ENCODE assay signal across 22 cellular contexts in genomic region chr3:195107593-195107992, GRCh38.
"Had no signal": no experiment of that assay in that cellular context is flagged by ENCODE, and none has a peak within 500 bp of the region (broad histone marks: within the 10 kb centered on the region; RNA-seq: fewer than 3 reads in every experiment).

No MANE protein-coding gene starts in this region.

- DNase-seq: activated gamma-delta T cell treated with Interleukin-2 at 50 U/mL for 16 hours; activated T-cell treated with anti-CD3 and anti-CD28 coated beads, Interleukin-2, amount 50 U/mL, for 1 hour; adrenal gland; brain microvascular endothelial cell; central memory CD4-positive, alpha-beta T cell; dermis blood vessel endothelial cell; effector CD8-positive, alpha-beta T cell; hippocampal formation; naive B cell; pancreas; SK-N-SH; stimulated activated CD4-positive, alpha-beta T cell treated with anti-CD3 and anti-CD28 coated beads, Interleukin-15, amount 100 ng/mL, for 24 hours; stimulated activated CD4-positive, alpha-beta T cell treated with anti-CD3 and anti-CD28 coated beads, Interleukin-2, amount 100 ng/mL, for 48 hours; stimulated activated CD8-positive, alpha-beta memory T cell treated with anti-CD3 and anti-CD28 coated beads, Interleukin-4, amount 100 ng/mL, for 48 hours; stimulated activated naive CD4-positive, alpha-beta T cell treated with Interleukin-2 at 50 U/mL for 16 hours had no signal

- ATAC-seq: esophagus mucosa, pancreas, right cardiac atrium had no signal

- H3K27me3 ChIP-seq: adrenal gland, ascending aorta, brain microvascular endothelial cell, pancreas had no signal

- H3K9ac ChIP-seq: SK-N-SH had no signal

- H3K36me3 ChIP-seq: adrenal gland, ascending aorta, brain microvascular endothelial cell, pancreas, thoracic aorta had no signal

- H3K4me3 ChIP-seq: adrenal gland, ascending aorta, pancreas, skin epidermis, thoracic aorta had no signal

- H3K27ac ChIP-seq: adrenal gland, ascending aorta, brain microvascular endothelial cell, pancreas, thoracic aorta had no signal

- FAIRE-seq: endothelial cell of umbilical vein, frontal cortex, pancreas had no signal

- H3K4me1 ChIP-seq: pancreas had no signal

- H3K9me3 ChIP-seq: adrenal gland, ascending aorta, pancreas, SK-N-SH, thoracic aorta had no signal

- H3K4me2 ChIP-seq: SK-N-SH had no signal
